ENCODE assay signal across 9 cellular contexts in the genomic region with DNA sequence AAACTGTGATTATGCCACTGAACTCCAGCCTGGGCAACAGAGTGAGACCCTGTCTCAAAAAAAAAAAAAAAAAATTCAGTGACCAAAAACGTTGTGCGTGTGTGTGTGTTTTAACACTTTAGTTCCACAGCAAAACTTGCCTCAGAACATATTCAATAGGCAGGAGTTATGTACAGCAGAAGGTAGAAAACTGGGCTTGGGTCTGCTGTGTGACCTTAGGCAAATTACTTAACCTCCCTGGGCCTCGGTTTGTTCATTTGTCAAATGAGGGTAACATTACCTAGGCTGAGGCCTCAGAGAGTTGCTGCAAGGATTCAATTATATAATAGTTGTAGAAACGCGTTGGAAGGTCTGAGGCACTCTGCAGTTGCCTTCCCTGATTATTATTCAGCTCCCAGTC. TPM values are rescaled to one million over a fixed set of nuclear protein-coding genes. Genes with fewer than 3 reads are reported as not detected.
DNase-seq lines count a peak whose midpoint lies in the region; ATAC-seq, FAIRE-seq and TF ChIP-seq lines count a peak whose summit lies in the region.
"Had no signal": no experiment of that assay in that cellular context is flagged by ENCODE, and none has a peak within 500 bp of the region (broad histone marks: within the 10 kb centered on the region; RNA-seq: fewer than 3 reads in every experiment).

No MANE protein-coding gene starts in this region.

- peaks cover 9% of the 10 kb centered on the region for H3K27me3 Mint-ChIP-seq in Caco-2 (ENCODE audit: insufficient read depth, unreplicated experiment)
- peaks cover 7% of the 10 kb centered on the region for H3K27me3 Mint-ChIP-seq in astrocyte (ENCODE audit: low read depth, unreplicated experiment)

- H3K4me3 ChIP-seq in Caco-2 (ENCODE audit: low read depth, low read length) (no peak overlapping the region), astrocyte (ENCODE audit: insufficient read depth, low read depth, low read length) (peak overlapping the region; percentile 51), heart right ventricle (peak overlapping the region in 7 of 10 donors; percentile 6 to 46 (median 33)), psoas muscle (peak overlapping the region; percentile 54)

- peak overlapping the region; percentile 90 for H2AFZ ChIP-seq in astrocyte (ENCODE audit: low read depth, low read length)

- H3K36me3 ChIP-seq in Caco-2 (ENCODE audit: control insufficient read depth, insufficient read depth, low read length): no peaks in the 10 kb centered on the region
- no peaks in the 10 kb centered on the region for H3K36me3 ChIP-seq in astrocyte (ENCODE audit: insufficient read depth, low read length)
- no peaks in the 10 kb centered on the region for H3K36me3 ChIP-seq in heart right ventricle
- no peaks in the 10 kb centered on the region for H3K36me3 ChIP-seq in psoas muscle (ENCODE audit: insufficient read depth in 1 of 2, low read depth in 1 of 2)

- H3K36me3 Mint-ChIP-seq in Caco-2 (ENCODE audit: insufficient read depth, unreplicated experiment): no peaks in the 10 kb centered on the region
- H3K36me3 Mint-ChIP-seq in astrocyte (ENCODE audit: low read depth, unreplicated experiment): no peaks in the 10 kb centered on the region

- TF ChIP-seq CTCF in Caco-2 (IDR thresholded peaks at IDR 0.05; ENCODE audit: insufficient read depth in 1 of 2, low read depth in 1 of 2, low read length in 1 of 2, severe bottlenecking in 1 of 2, unreplicated experiment in 1 of 2) (no peak), astrocyte (IDR thresholded peaks at IDR 0.05; ENCODE audit: insufficient read depth, low read depth, low read length) (no peak), heart right ventricle (IDR thresholded peaks at IDR 0.05) (no peak), psoas muscle (IDR thresholded peaks at IDR 0.05) (no peak)

- H3K4me3 Mint-ChIP-seq in Caco-2 (ENCODE audit: unreplicated experiment) (peak overlapping the region; percentile 59), astrocyte (ENCODE audit: unreplicated experiment) (no peak overlapping the region)

- CTCF ChIA-PET in Caco-2 (lab: Charles Lee): no interaction called here

- H3K27ac ChIP-seq in astrocyte (ENCODE audit: low read depth, low read length) (peak overlapping the region; percentile 82), heart right ventricle (peak overlapping the region in 8 of 10 donors; percentile 29 to 81 (median 66)), psoas muscle (peak overlapping the region; percentile 30)
- H3K27ac ChIP-seq: HL-60 had no signal

- intact Hi-C loops in Caco-2 (cut with micrococcal nuclease; ENCODE audit: unreplicated experiment) (loop anchor here (10.0 kb wide), 1 partner anchor 638 kb away; no protein-coding TSS in a partner anchor), heart right ventricle (cut with DNase I) (no loop called here), psoas muscle (cut with DNase I) (loop anchor here in 1 of 2 donors (10.0 kb wide), 1 partner anchor 148 kb away; no protein-coding TSS in a partner anchor)

- no TSS peak for BruUV-seq in Caco-2 (replicated peaks; lab: Mats Ljungman, UMichigan)

- DNase-seq in Caco-2 (no peak), astrocyte (ENCODE audit: low read depth) (no peak), heart right ventricle (no peak), psoas muscle (no peak), SW480 (ENCODE audit: low spot score) (no peak), COLO668 (lab: John Stamatoyannopoulos, UW; ENCODE audit: unreplicated experiment) (no peak)
- DNase-seq in stimulated activated CD4-positive, alpha-beta T cell treated with anti-CD3 and anti-CD28 coated beads, Interleukin-1b, Interleukin-23, amount 100 ng/mL, for 48 hours: no peak

- POLR2A ChIA-PET in Caco-2 (lab: Charles Lee): no interaction called here

- ATAC-seq in heart right ventricle (peak in 5 of 8 donors; percentile 3 to 50 (median 20)), psoas muscle (peak in 2 of 4 donors; percentile 10 to 12), HG02678 (IDR thresholded peaks at IDR 0.05; ENCODE audit: unreplicated experiment) (no peak)

- H3K4me1 ChIP-seq in Caco-2 (no peaks in the 10 kb centered on the region), astrocyte (ENCODE audit: insufficient read depth, low read length) (peaks cover 8% of the 10 kb centered on the region), heart right ventricle (peaks cover 0 to 12% (median 0%) of the 10 kb centered on the region in 9 donors), psoas muscle (peaks cover 4% of the 10 kb centered on the region)

- H3K4me2 ChIP-seq in astrocyte (ENCODE audit: low read length): peak overlapping the region; percentile 87

- H3K9me3 Mint-ChIP-seq in Caco-2 (ENCODE audit: unreplicated experiment) (no peaks in the 10 kb centered on the region), astrocyte (ENCODE audit: unreplicated experiment) (peaks cover 4% of the 10 kb centered on the region)

- WGBS in heart right ventricle, 2 donors: 51 to 56% methylated on average over 5 of the region's 5 CpGs
- WGBS in psoas muscle, 3 donors: 50 to 63% (median 52%) methylated on average over 5 of the region's 5 CpGs

- H3K27ac Mint-ChIP-seq in Caco-2 (ENCODE audit: unreplicated experiment): no peak overlapping the region
- H3K27ac Mint-ChIP-seq in astrocyte (ENCODE audit: unreplicated experiment): peak overlapping the region; percentile 96

- H3K9me3 ChIP-seq in Caco-2 (no peaks in the 10 kb centered on the region), astrocyte (ENCODE audit: insufficient read depth, low read depth, low read length) (no peaks in the 10 kb centered on the region), heart right ventricle (no peaks in the 10 kb centered on the region), psoas muscle (no peaks in the 10 kb centered on the region)

- H3K4me1 Mint-ChIP-seq in Caco-2 (ENCODE audit: low read depth, unreplicated experiment) (peaks cover 8% of the 10 kb centered on the region), astrocyte (ENCODE audit: low read depth, unreplicated experiment) (peaks cover 15% of the 10 kb centered on the region)

- H3K79me2 ChIP-seq in astrocyte (ENCODE audit: insufficient read depth, low read length): no peaks in the 10 kb centered on the region

- FAIRE-seq in astrocyte (lab: Jason Lieb, UNC): peak; percentile 9

- H3K27me3 ChIP-seq in Caco-2 (replicated peaks; ENCODE audit: control insufficient read depth, insufficient read depth, low read length) (no peaks in the 10 kb centered on the region; the same call in 1 of the 2 replicates), astrocyte (ENCODE audit: insufficient read depth, low read length) (no peaks in the 10 kb centered on the region), heart right ventricle (peaks cover 0 to 45% (median 8%) of the 10 kb centered on the region in 7 donors), psoas muscle (ENCODE audit: insufficient read depth in 3 of 3, low read length in 2 of 3) (peaks cover 0 to 28% (median 2%) of the 10 kb centered on the region in 3 donors)

- no peaks in the 10 kb centered on the region for H4K20me1 ChIP-seq in astrocyte (ENCODE audit: insufficient read depth, low read length)

- H3K9ac ChIP-seq in astrocyte (ENCODE audit: low read length): peak overlapping the region; percentile 77

RNA-seq across cellular contexts. Expression of a gene that starts 10.3 kb away (rescaled TPM):
- 0.35 and 0.41 TPM in 2 replicates for total RNA-seq in Caco-2 (2022)
- total RNA-seq in astrocyte: 5.6 and 6.9 TPM in 2 replicates
- under 1 TPM in 6 of 10 donors, not detected in 4; 0.14 to 0.86 (median 0.24) TPM for total RNA-seq in heart right ventricle
- under 1 TPM; 0.04 to 0.07 TPM for polyA plus RNA-seq in heart right ventricle
- total RNA-seq in psoas muscle: under 1 TPM in 1 of 4 donors, not detected in 3; 0.08 TPM
- under 1 TPM in 2 of 3 donors, not detected in 1; 0.05 to 0.12 TPM for polyA plus RNA-seq in psoas muscle

Comparison
In these comparisons a context has a peak if more than half of its experiments do, and no peak if none do; other contexts are left out.
1. H3K27ac ChIP-seq: peak in every context shown above with its lines; median percentile 82 in astrocyte; 66 in heart right ventricle; 30 in psoas muscle.